11 cellular contexts compared by ENCODE assay signal in the genomic region with DNA sequence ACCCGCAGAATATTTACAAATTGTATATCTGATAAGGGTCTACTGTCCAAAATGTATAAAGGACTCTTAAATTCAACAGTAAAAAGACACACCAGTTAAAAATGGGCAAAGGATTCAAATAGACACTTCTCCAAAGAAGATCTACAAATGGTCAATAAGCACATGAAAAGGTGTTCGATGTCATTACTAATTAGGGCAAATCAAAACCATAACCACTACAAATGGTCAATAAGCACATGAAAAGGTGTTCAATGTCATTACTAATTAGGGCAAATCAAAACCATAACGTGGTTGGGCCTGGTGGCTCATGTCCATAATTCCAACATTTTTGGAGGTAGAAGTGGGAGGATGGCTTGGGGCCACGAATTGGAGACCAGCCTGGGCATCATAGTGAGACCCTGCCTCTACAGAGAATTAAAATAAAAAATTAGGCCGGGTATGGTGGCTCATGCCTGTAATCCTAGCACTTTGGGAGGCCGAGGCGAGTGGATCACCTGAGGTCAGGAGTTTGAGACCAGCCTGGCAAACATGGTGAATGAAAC. TPM values are rescaled to one million over a fixed set of nuclear protein-coding genes. Genes with fewer than 3 reads are reported as not detected.
DNase-seq lines count a peak whose midpoint lies in the region; ATAC-seq, FAIRE-seq and TF ChIP-seq lines count a peak whose summit lies in the region.
"Had no signal": no experiment of that assay in that cellular context is flagged by ENCODE, and none has a peak within 500 bp of the region (broad histone marks: within the 10 kb centered on the region; RNA-seq: fewer than 3 reads in every experiment).

No MANE protein-coding gene starts in this region.

- 96% methylated on average over 7 of the region's 7 CpGs for WGBS in GM12878 (ENCODE audit: insufficient coverage, insufficient replicate concordance, low lambda C conversion rate, missing lambda C conversion rate)

- H3K4me3 ChIP-seq in GM12878 (no peak overlapping the region), thoracic aorta (no peak overlapping the region)

- H3K4me3 Mint-ChIP-seq in HFFc6: peak overlapping the region; percentile 62
- no peak overlapping the region for H3K4me3 Mint-ChIP-seq in memory B cell

- H4K20me1 ChIP-seq in GM12878 (ENCODE audit: control insufficient read depth, insufficient read depth): no peaks in the 10 kb centered on the region

- RAD21 ChIA-PET in GM12878 (lab: Charles Lee; ENCODE audit: unreplicated experiment): interaction anchor here (0.6 kb wide), 1 partner anchor 164 kb away, joined by 3 read pairs; no protein-coding TSS in a partner anchor

- no peak for DNase-seq in HFFc6
- DNase-seq in GM12878 (ENCODE audit: low read depth, low spot score): no peak
- no peak for DNase-seq in memory B cell (ENCODE audit: low spot score in 2 of 2)
- DNase-seq in thoracic aorta (ENCODE audit: low spot score): no peak
- DNase-seq in NCI-H187 (lab: John Stamatoyannopoulos, UW): no peak
- no peak for DNase-seq in GM03348 (ENCODE audit: low spot score)
- DNase-seq in NCI-H1436 (lab: John Stamatoyannopoulos, UW): no peak
- DNase-seq: activated CD4-positive, CD25-positive, alpha-beta regulatory T cell; NCI-H1930; NCI-H774; stimulated activated CD4-positive, alpha-beta T cell treated with anti-CD3 and anti-CD28 coated beads, Interleukin-2, amount 100 ng/mL, for 24 hours had no signal

- intact Hi-C loops in GM12878 (cut with micrococcal nuclease; ENCODE audit: unreplicated experiment): loop anchor here (5.0 kb wide), 1 partner anchor 41 kb away; a partner anchor contains a TSS

- H3K27ac Mint-ChIP-seq in HFFc6 (peak overlapping the region; percentile 100), memory B cell (peak overlapping the region; percentile 58)

- H3K4me1 ChIP-seq in GM12878 (ENCODE audit: control insufficient read depth, insufficient read depth, low read length): peaks cover 54% of the 10 kb centered on the region
- H3K4me1 ChIP-seq in thoracic aorta (ENCODE audit: control insufficient read depth in 1 of 2, low read depth in 2 of 2): peaks cover 75 to 96% of the 10 kb centered on the region in 2 donors

- H3K9me3 ChIP-seq in GM12878 (replicated peaks; ENCODE audit: control insufficient read depth, insufficient read depth, low read length): no peaks in the 10 kb centered on the region
- no peaks in the 10 kb centered on the region for H3K9me3 ChIP-seq in thoracic aorta

- no peak for TF ChIP-seq POLR2A in GM12878 (IDR thresholded peaks at IDR 0.05; ENCODE audit: low read depth, low read length)

- in situ Hi-C loops in GM12878 (cut with MboI): no loop called here

- no peak overlapping the region for H3K4me2 ChIP-seq in GM12878 (ENCODE audit: control insufficient read depth, insufficient read depth)

- TF ChIP-seq CTCF in HFFc6 (IDR thresholded peaks at IDR 0.05) (no peak), GM12878 (IDR thresholded peaks at IDR 0.05 in 2 of 3, conservative IDR thresholded peaks at IDR 0.05 in 1 of 3; ENCODE audit: control insufficient read depth in 2 of 3, extremely low read depth in 1 of 3, insufficient read depth in 1 of 3, low read depth in 3 of 3, low read length in 3 of 3) (no peak), thoracic aorta (IDR thresholded peaks at IDR 0.05) (no peak)

- no peak overlapping the region for H3K9ac ChIP-seq in GM12878 (ENCODE audit: control insufficient read depth, insufficient read depth, low read length)

- BruUV-seq in GM12878 (replicated peaks; lab: Mats Ljungman, UMichigan): TSS peak; percentile 33

- SMC1A ChIA-PET in GM12878 (lab: Charles Lee; ENCODE audit: uncharacterized antibody, unreplicated experiment): interaction anchor here (1.7 kb wide), 1 partner anchor 41 kb away, joined by 5 read pairs; a partner anchor contains a TSS

- POLR2A ChIA-PET in GM12878 (lab: Charles Lee): interaction anchor here (0.6 kb wide), 1 partner anchor 299 kb away, joined by 6 read pairs; a partner anchor contains a TSS

- peaks cover 48% of the 10 kb centered on the region for H3K36me3 Mint-ChIP-seq in HFFc6 (ENCODE audit: low read depth)
- peaks cover 3% of the 10 kb centered on the region for H3K36me3 Mint-ChIP-seq in memory B cell

- no peak overlapping the region for H2AFZ ChIP-seq in GM12878 (ENCODE audit: control insufficient read depth, low read depth, low read length)

- CTCF ChIA-PET in GM12878 (lab: Yijun Ruan, JAX): interaction anchor here (1.5 kb wide), 1 partner anchor 51 kb away, joined by 3 read pairs; no protein-coding TSS in a partner anchor

- H3K27ac ChIP-seq in GM12878 (ENCODE audit: control insufficient read depth, insufficient read depth) (no peak overlapping the region), thoracic aorta (peak overlapping the region; percentile 99 to 100)

- H3K27me3 Mint-ChIP-seq in HFFc6 (ENCODE audit: insufficient read depth): peaks cover 25% of the 10 kb centered on the region
- H3K27me3 Mint-ChIP-seq in memory B cell: no peaks in the 10 kb centered on the region

- H3K36me3 ChIP-seq in GM12878 (ENCODE audit: control insufficient read depth in 2 of 2, insufficient read depth in 2 of 2, low read length in 1 of 2) (peaks cover 5 to 7% of the 10 kb centered on the region in 2 experiments; a peak in 3 of 4 replicates), thoracic aorta (no peaks in the 10 kb centered on the region)

- H3K9me3 Mint-ChIP-seq in HFFc6: no peaks in the 10 kb centered on the region
- H3K9me3 Mint-ChIP-seq in memory B cell: no peaks in the 10 kb centered on the region

- ATAC-seq in GM12878 (no peak), memory B cell (ENCODE audit: low read depth) (no peak), thoracic aorta (ENCODE audit: insufficient number of reproducible peaks, low FRiP score, low read depth) (no peak)

- H3K27me3 ChIP-seq in GM12878 (replicated peaks in 1 of 2; ENCODE audit: control insufficient read depth in 2 of 2, insufficient read depth in 2 of 2, low read length in 1 of 2): no peaks in the 10 kb centered on the region
- H3K27me3 ChIP-seq in thoracic aorta (replicated peaks; ENCODE audit: insufficient read depth): no peaks in the 10 kb centered on the region

- TF ChIP-seq RAD21 in GM12878 (IDR thresholded peaks at IDR 0.05; ENCODE audit: insufficient read depth, low read depth, low read length): no peak

- FAIRE-seq in GM12878 (lab: Jason Lieb, UNC): no peak

- TF ChIP-seq EP300 in GM12878 (IDR thresholded peaks at IDR 0.05; ENCODE audit: borderline replicate concordance in 1 of 2, control insufficient read depth in 1 of 2, low read depth in 2 of 2, low read length in 2 of 2): no peak

- H3K79me2 ChIP-seq in GM12878 (ENCODE audit: control insufficient read depth, insufficient read depth, low read length): peaks cover 62% of the 10 kb centered on the region

- H3K4me1 Mint-ChIP-seq in HFFc6 (ENCODE audit: low read depth): peaks cover 99% of the 10 kb centered on the region
- peaks cover 42% of the 10 kb centered on the region for H3K4me1 Mint-ChIP-seq in memory B cell

TF ChIP-seq in GM12878, 131 proteins besides CTCF, POLR2A, EP300 and RAD21 (continues in another document):
- TF ChIP-seq POLR2AphosphoS5 (IDR thresholded peaks at IDR 0.05; ENCODE audit: low read length) (no peak), IRF4 (IDR thresholded peaks at IDR 0.05; ENCODE audit: low read depth, low read length) (no peak), NR2C2 (IDR thresholded peaks at IDR 0.05; ENCODE audit: borderline replicate concordance, control insufficient read depth, insufficient read length, low read depth) (no peak), KDM1A (IDR thresholded peaks at IDR 0.05; ENCODE audit: borderline replicate concordance) (no peak)

RNA-seq across cellular contexts. Expression of a gene that starts 40.5 kb away (rescaled TPM):
- total RNA-seq in HFFc6 (2021; fragmentation: NEBNext Ultra II Directional; extraction: Animal tissue kit (Norgen Biotek cat#: 25700)): 1,000 to 10,000 TPM in 5 of 6 experiments, 100 to 1,000 TPM in 1; 972 to 1,299 (median 1,250) TPM
- total RNA-seq in GM12878 (2013; cell fraction: nucleolus; rRNA removed): 94.9 and 116 TPM in 2 replicates
- 131 and 173 TPM in 2 replicates for total RNA-seq in GM12878 (2014; rRNA removed)
- total RNA-seq in GM12878 (2014; rRNA removed; fragmentation: Illumina TruSeq; extraction: Trizol): 26.9 and 30.4 TPM in 2 replicates
- total RNA-seq in GM12878 (2021): 278 and 293 TPM in 2 replicates
- polyA plus RNA-seq in GM12878 (2011; ENCODE audit: low read depth): 84.3 TPM
- 40.0 and 127 TPM in 2 replicates for polyA plus RNA-seq in GM12878 (2011; rRNA removed)
- polyA plus RNA-seq in GM12878 (2011; cell fraction: cytosol; rRNA removed): 71.1 and 76.5 TPM in 2 replicates
- polyA plus RNA-seq in GM12878 (2011; cell fraction: nucleus; rRNA removed): 300 and 637 TPM in 2 replicates
- 113 and 154 TPM in 2 replicates for polyA plus RNA-seq in GM12878 (2012)
- polyA plus RNA-seq in GM12878 (2014; fragmentation: Illumina TruSeq; extraction: Trizol): 99.2 and 135 TPM in 2 replicates
- polyA plus RNA-seq in GM12878 (2014; fragmentation: Nextera tagmentation; extraction: Ambion mirVana): 1 to 10 TPM; 2.4 to 6.7 TPM
- 123 and 187 TPM in 2 replicates for polyA plus RNA-seq in GM12878 (2014; rRNA removed)
- polyA plus RNA-seq in GM12878 (2016; fragmentation: Nextera tagmentation; extraction: Ambion mirVana): 10 to 100 TPM; 37.9 to 45.7 TPM
- polyA minus RNA-seq in GM12878 (2011; rRNA and poly(A)+ RNA removed): 59.8 and 89.6 TPM in 2 replicates
- 39.3 and 47.6 TPM in 2 replicates for polyA minus RNA-seq in GM12878 (2011; cell fraction: cytosol; rRNA and poly(A)+ RNA removed)
- 27.4 and 67.4 TPM in 2 replicates for polyA minus RNA-seq in GM12878 (2011; cell fraction: nucleus; rRNA and poly(A)+ RNA removed)
- 1,000 to 10,000 TPM in 1 of 2 donors, 100 to 1,000 TPM in 1; 668 to 1,387 TPM for total RNA-seq in thoracic aorta

RNA-seq across cellular contexts. Expression of a gene that starts 56.4 kb away (rescaled TPM):
- under 1 TPM; 0.09 to 0.45 (median 0.19) TPM for total RNA-seq in HFFc6 (2021; fragmentation: NEBNext Ultra II Directional; extraction: Animal tissue kit (Norgen Biotek cat#: 25700))
- total RNA-seq in GM12878 (2013; cell fraction: nucleolus; rRNA removed): 9.3 and 10.9 TPM in 2 replicates
- total RNA-seq in GM12878 (2014; rRNA removed): 2.8 and 4.1 TPM in 2 replicates
- total RNA-seq in GM12878 (2014; rRNA removed; fragmentation: Illumina TruSeq; extraction: Trizol): 1.5 and 1.7 TPM in 2 replicates
- 3.0 and 5.1 TPM in 2 replicates for total RNA-seq in GM12878 (2021)
- polyA plus RNA-seq in GM12878 (2011; ENCODE audit: low read depth): 4.9 TPM
- 1.7 and 2.0 TPM in 2 replicates for polyA plus RNA-seq in GM12878 (2011; rRNA removed)
- 2.8 and 3.4 TPM in 2 replicates for polyA plus RNA-seq in GM12878 (2011; cell fraction: cytosol; rRNA removed)
- 29.8 and 48.9 TPM in 2 replicates for polyA plus RNA-seq in GM12878 (2011; cell fraction: nucleus; rRNA removed)
- polyA plus RNA-seq in GM12878 (2012): 8.1 and 12.4 TPM in 2 replicates
- 2.7 and 3.1 TPM in 2 replicates for polyA plus RNA-seq in GM12878 (2014; fragmentation: Illumina TruSeq; extraction: Trizol)
- polyA plus RNA-seq in GM12878 (2014; fragmentation: Nextera tagmentation; extraction: Ambion mirVana): 1 to 10 TPM; 1.2 to 2.0 TPM
- 4.6 and 7.3 TPM in 2 replicates for polyA plus RNA-seq in GM12878 (2014; rRNA removed)
- 1 to 10 TPM in 1 of 2 experiments, under 1 TPM in 1; 0.64 to 1.9 TPM for polyA plus RNA-seq in GM12878 (2016; fragmentation: Nextera tagmentation; extraction: Ambion mirVana)
- polyA minus RNA-seq in GM12878 (2011; rRNA and poly(A)+ RNA removed): 0.51 and 0.62 TPM in 2 replicates
- not detected in 2 replicates for polyA minus RNA-seq in GM12878 (2011; cell fraction: cytosol; rRNA and poly(A)+ RNA removed)
- 1.7 TPM in 2 replicates for polyA minus RNA-seq in GM12878 (2011; cell fraction: nucleus; rRNA and poly(A)+ RNA removed)
- total RNA-seq in thoracic aorta: 1 to 10 TPM in 1 of 2 donors, under 1 TPM in 1; 0.81 to 2.1 TPM
